8 cellular contexts compared by ENCODE assay signal in the genomic region with DNA sequence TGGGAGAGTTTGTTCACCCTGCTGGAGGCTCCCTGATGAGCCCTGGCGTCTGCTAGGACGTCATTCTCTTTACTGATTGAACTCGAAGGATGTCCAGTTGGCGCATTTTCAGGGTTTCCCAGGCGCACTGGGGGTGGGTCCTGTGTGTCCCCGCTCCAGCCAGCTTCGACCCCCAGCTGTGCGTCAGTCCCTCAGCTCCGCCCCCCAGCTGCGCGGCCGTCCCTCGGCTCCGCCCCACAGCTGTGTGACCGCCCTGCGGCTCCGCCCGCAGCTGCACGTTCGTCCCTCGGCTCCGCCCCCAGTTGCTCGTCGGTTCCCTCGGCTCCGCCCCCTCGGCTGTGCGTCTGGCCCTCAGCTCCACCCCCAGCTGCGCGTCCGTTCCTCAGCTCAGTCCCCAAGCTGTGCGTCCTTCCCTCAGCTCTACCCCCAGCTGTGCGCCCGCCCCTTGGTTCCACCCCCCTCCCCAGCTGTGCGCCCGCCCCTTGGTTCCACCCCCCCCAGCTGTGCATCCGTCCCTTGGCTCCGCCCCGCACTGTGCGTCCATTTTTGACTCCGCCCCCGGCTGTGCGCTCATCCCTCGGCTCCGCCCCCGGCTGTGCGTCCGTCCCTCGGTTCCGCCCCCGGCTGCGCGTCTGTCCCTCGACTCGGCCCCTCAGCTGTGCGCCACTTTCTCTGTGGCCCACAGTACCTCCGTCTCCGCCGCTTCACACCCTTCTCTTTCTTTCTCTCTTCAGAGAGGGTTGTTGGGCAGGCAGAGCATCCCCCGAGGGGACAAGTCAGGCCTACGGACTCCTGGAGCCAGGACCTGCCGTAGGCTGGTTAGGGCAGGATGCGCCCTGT.
A peak's percentile ranks its signal among the peaks of the same experiment; 100 is the strongest.
DNase-seq lines count a peak whose midpoint lies in the region; ATAC-seq and TF ChIP-seq lines count a peak whose summit lies in the region.

No MANE protein-coding gene starts in this region.

- no peak for TF ChIP-seq CTCF in C4-2B (conservative IDR thresholded peaks at IDR 0.05)
- no peak for TF ChIP-seq CTCF in GM20000 (IDR thresholded peaks at IDR 0.05; ENCODE audit: extremely low read depth, missing control alignments)
- no peak for TF ChIP-seq CTCF in fibroblast of mammary gland (conservative IDR thresholded peaks at IDR 0.05; ENCODE audit: control insufficient read depth, insufficient read depth, low read depth, low read length)

- H3K4me1 Mint-ChIP-seq in naive thymus-derived CD8-positive, alpha-beta T cell = peaks cover 7 to 47% (median 37%) of the 10 kb centered on the region in 4 donors
- H3K4me1 Mint-ChIP-seq in stimulated activated memory B cell treated with anti-CD40 and anti-IgM and Interleukin-4, amounts not matched to agents 10 μg/mL and 1 μg/mL and 100 μg/mL, for 72 hours = peaks cover 16% of the 10 kb centered on the region

- DNase-seq in GM20000 (ENCODE audit: low spot score) = peak; percentile 96
- peak; percentile 88 for DNase-seq in HS-5 (ENCODE audit: low read depth)
- DNase-seq in RPMI7951 (ENCODE audit: low read depth) = peak; percentile 95
- DNase-seq in activated T-helper 1 cell treated with anti-CD3 and anti-CD28 coated beads, Interleukin-2, amount 50 U/mL, for 16 hours (ENCODE audit: low read depth in 1 of 2, low spot score in 1 of 2) = peak; percentile 90 to 91
- DNase-seq in fibroblast of mammary gland (ENCODE audit: low read depth) = peak; percentile 98
- DNase-seq in naive thymus-derived CD8-positive, alpha-beta T cell = peak; percentile 93 to 98 (median 96)

- peak overlapping the region; percentile 5 to 97 (median 93) for H3K27ac Mint-ChIP-seq in naive thymus-derived CD8-positive, alpha-beta T cell
- H3K27ac Mint-ChIP-seq in stimulated activated memory B cell treated with anti-CD40 and anti-IgM and Interleukin-4, amounts not matched to agents 10 μg/mL and 1 μg/mL and 100 μg/mL, for 72 hours = peak overlapping the region; percentile 75

- H3K9me3 Mint-ChIP-seq in naive thymus-derived CD8-positive, alpha-beta T cell = no peaks in the 10 kb centered on the region
- H3K9me3 Mint-ChIP-seq in stimulated activated memory B cell treated with anti-CD40 and anti-IgM and Interleukin-4, amounts not matched to agents 10 μg/mL and 1 μg/mL and 100 μg/mL, for 72 hours = no peaks in the 10 kb centered on the region

- peak overlapping the region; percentile 79 to 90 (median 84) for H3K4me3 Mint-ChIP-seq in naive thymus-derived CD8-positive, alpha-beta T cell
- peak overlapping the region; percentile 80 for H3K4me3 Mint-ChIP-seq in stimulated activated memory B cell treated with anti-CD40 and anti-IgM and Interleukin-4, amounts not matched to agents 10 μg/mL and 1 μg/mL and 100 μg/mL, for 72 hours

- H3K27ac ChIP-seq in C4-2B = peak overlapping the region; percentile 11

- peak; percentile 88 to 90 for ATAC-seq in naive thymus-derived CD8-positive, alpha-beta T cell
- ATAC-seq in stimulated activated memory B cell treated with anti-CD40 and anti-IgM and Interleukin-4, amounts not matched to agents 10 μg/mL and 1 μg/mL and 100 μg/mL, for 72 hours = peak; percentile 96

- H3K4me3 ChIP-seq in fibroblast of mammary gland (ENCODE audit: control insufficient read depth, low read depth, low read length) = peak overlapping the region; percentile 43

- POLR2A ChIA-PET in naive thymus-derived CD8-positive, alpha-beta T cell (lab: Charles Lee) = interaction anchor here (0.6 to 1.0 kb wide), 3 partner anchors 8 to 747 kb away, joined by 3 to 4 read pairs (median 3); no protein-coding TSS in a partner anchor

- H3K27me3 Mint-ChIP-seq in naive thymus-derived CD8-positive, alpha-beta T cell = no peaks in the 10 kb centered on the region
- no peaks in the 10 kb centered on the region for H3K27me3 Mint-ChIP-seq in stimulated activated memory B cell treated with anti-CD40 and anti-IgM and Interleukin-4, amounts not matched to agents 10 μg/mL and 1 μg/mL and 100 μg/mL, for 72 hours

- H3K36me3 Mint-ChIP-seq in naive thymus-derived CD8-positive, alpha-beta T cell = no peaks in the 10 kb centered on the region
- H3K36me3 Mint-ChIP-seq in stimulated activated memory B cell treated with anti-CD40 and anti-IgM and Interleukin-4, amounts not matched to agents 10 μg/mL and 1 μg/mL and 100 μg/mL, for 72 hours = peaks cover 6% of the 10 kb centered on the region

Comparison
In these comparisons a context has a peak if more than half of its experiments do, and no peak if none do; other contexts are left out.
1. Peak in every context shown above with its lines: DNase-seq, ATAC-seq, H3K4me3 ChIP-seq and H3K27ac ChIP-seq.